In the genomic region with DNA sequence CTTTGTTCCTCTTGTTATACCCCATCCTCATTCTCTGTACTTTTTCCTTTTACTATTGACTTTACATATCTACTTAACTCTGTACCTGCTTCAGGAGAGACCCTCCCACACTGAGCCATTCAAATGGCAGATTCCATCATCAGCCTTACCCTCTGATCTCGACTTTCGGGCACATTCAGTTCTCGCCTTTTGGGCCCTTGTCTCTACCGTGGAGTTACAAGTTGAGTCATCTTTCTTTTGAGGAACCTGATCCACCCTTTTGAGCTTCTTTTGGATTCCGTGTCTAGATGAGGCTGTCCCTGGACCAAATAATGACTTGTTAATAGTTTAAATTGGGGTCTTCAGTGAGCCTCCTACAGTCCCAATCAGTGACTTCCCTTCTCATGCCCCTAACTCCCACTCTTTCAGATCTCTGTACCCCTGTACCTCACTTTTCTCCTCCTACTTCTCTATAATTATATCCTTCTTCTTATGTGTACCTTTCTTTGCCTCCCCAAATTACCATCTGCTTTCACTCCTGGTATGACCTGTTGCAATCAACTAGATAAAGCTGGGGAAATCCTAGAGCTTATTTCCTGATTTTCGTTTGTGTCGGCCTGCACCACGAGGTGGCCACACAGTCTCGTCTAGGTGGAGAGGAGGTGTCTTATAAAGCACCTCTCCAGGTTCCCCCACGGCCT, we compare ENCODE assay signal across 10 cellular contexts. TPM values are rescaled to one million over a fixed set of nuclear protein-coding genes. Genes with fewer than 3 reads are reported as not detected.
DNase-seq lines count a peak whose midpoint lies in the region; ATAC-seq and TF ChIP-seq lines count a peak whose summit lies in the region.
"Had no signal": no experiment of that assay in that cellular context is flagged by ENCODE, and none has a peak within 500 bp of the region (broad histone marks: within the 10 kb centered on the region; RNA-seq: fewer than 3 reads in every experiment).

No MANE protein-coding gene starts in this region.

- no peak overlapping the region for H3K4me3 ChIP-seq in coronary artery

- CTCF ChIA-PET in CD4-positive, alpha-beta T cell (lab: Charles Lee) = interaction anchor here (1.1 to 1.6 kb wide), 2 partner anchors 12 to 32 kb away, joined by 3 to 4 read pairs; no protein-coding TSS in a partner anchor
- CTCF ChIA-PET in WTC11 (lab: Charles Lee) = interaction anchor here (1.2 kb wide), 1 partner anchor 135 kb away, joined by 3 read pairs; no protein-coding TSS in a partner anchor

- no peak overlapping the region for H3K27ac ChIP-seq in CD4-positive, alpha-beta T cell (ENCODE audit: low read depth, low read length)
- no peak overlapping the region for H3K27ac ChIP-seq in coronary artery

- no peaks in the 10 kb centered on the region for H3K9me3 Mint-ChIP-seq in CD4-positive, alpha-beta T cell
- H3K9me3 Mint-ChIP-seq in WTC11 = peaks cover 12% of the 10 kb centered on the region; the same call in 1 of the 2 replicates

- TF ChIP-seq CTCF in CD4-positive, alpha-beta T cell (IDR thresholded peaks at IDR 0.05) = no peak
- TF ChIP-seq CTCF in WTC11 (IDR thresholded peaks at IDR 0.05) (no peak), coronary artery (IDR thresholded peaks at IDR 0.05) (no peak)

- peak overlapping the region; percentile 37 for H3K27ac Mint-ChIP-seq in CD4-positive, alpha-beta T cell
- peak overlapping the region; percentile 63; the same call in 1 of the 2 replicates for H3K27ac Mint-ChIP-seq in WTC11

- peak in 1 of 10 experiments; percentile 18 for DNase-seq in CD4-positive, alpha-beta T cell
- DNase-seq in WTC11 (ENCODE audit: low spot score) (no peak), coronary artery (ENCODE audit: low spot score) (no peak), occipital lobe (lab: John Stamatoyannopoulos, UW) (no peak), CD1c-positive myeloid dendritic cell (ENCODE audit: extremely low spot score) (no peak), SW 1271 (lab: John Stamatoyannopoulos, UW) (no peak)
- DNase-seq: DMS 273 treated with DMSO at 0.1 percent for 48 hours, kidney glomerular epithelial cell had no signal

- no peaks in the 10 kb centered on the region for H3K36me3 Mint-ChIP-seq in CD4-positive, alpha-beta T cell (ENCODE audit: low read depth)
- H3K36me3 Mint-ChIP-seq in WTC11 = peaks cover 7% of the 10 kb centered on the region

- peaks cover 10% of the 10 kb centered on the region for H3K9me3 ChIP-seq in CD4-positive, alpha-beta T cell (ENCODE audit: control insufficient read depth, low read length)

- intact Hi-C loops in CD4-positive, alpha-beta T cell (cut with DNase I, micrococcal nuclease) = no loop called here

- H3K4me3 Mint-ChIP-seq in CD4-positive, alpha-beta T cell = no peak overlapping the region
- no peak overlapping the region for H3K4me3 Mint-ChIP-seq in WTC11

- peak; percentile 48 for ATAC-seq in CD4-positive, alpha-beta T cell (ENCODE audit: poor library complexity)
- ATAC-seq in GM18907 (IDR thresholded peaks at IDR 0.05; ENCODE audit: unreplicated experiment) (peak; percentile 54), HG02981 (IDR thresholded peaks at IDR 0.05; ENCODE audit: unreplicated experiment) (peak; percentile 42), WTC11 (no peak)

- H3K4me1 Mint-ChIP-seq in CD4-positive, alpha-beta T cell (ENCODE audit: low read depth) = peaks cover 18% of the 10 kb centered on the region
- no peaks in the 10 kb centered on the region for H3K4me1 Mint-ChIP-seq in WTC11

- H3K27me3 ChIP-seq in CD4-positive, alpha-beta T cell (ENCODE audit: control insufficient read depth, insufficient read depth, low read length) = no peaks in the 10 kb centered on the region

- H3K27me3 Mint-ChIP-seq in CD4-positive, alpha-beta T cell = no peaks in the 10 kb centered on the region
- H3K27me3 Mint-ChIP-seq in WTC11 (ENCODE audit: low read depth) = no peaks in the 10 kb centered on the region

- POLR2A ChIA-PET in CD4-positive, alpha-beta T cell (lab: Charles Lee) = interaction anchor here (0.6 to 1.4 kb wide), 3 partner anchors 17 to 411 kb away, joined by 3 to 6 read pairs (median 4); a partner anchor contains a TSS
- POLR2A ChIA-PET in WTC11 (lab: Charles Lee) = no interaction called here

TF ChIP-seq in WTC11, 78 proteins besides CTCF, POLR2A, EP300 and RAD21 (continues in another document):
- TF ChIP-seq ZNF416 (CRISPR knock-in tag; IDR thresholded peaks at IDR 0.05) = no peak
- TF ChIP-seq OVOL2 (CRISPR knock-in tag; IDR thresholded peaks at IDR 0.05; ENCODE audit: borderline replicate concordance) = no peak
- no peak for TF ChIP-seq RELA (CRISPR knock-in tag; IDR thresholded peaks at IDR 0.05; ENCODE audit: borderline replicate concordance)
- TF ChIP-seq, protein P1, sequence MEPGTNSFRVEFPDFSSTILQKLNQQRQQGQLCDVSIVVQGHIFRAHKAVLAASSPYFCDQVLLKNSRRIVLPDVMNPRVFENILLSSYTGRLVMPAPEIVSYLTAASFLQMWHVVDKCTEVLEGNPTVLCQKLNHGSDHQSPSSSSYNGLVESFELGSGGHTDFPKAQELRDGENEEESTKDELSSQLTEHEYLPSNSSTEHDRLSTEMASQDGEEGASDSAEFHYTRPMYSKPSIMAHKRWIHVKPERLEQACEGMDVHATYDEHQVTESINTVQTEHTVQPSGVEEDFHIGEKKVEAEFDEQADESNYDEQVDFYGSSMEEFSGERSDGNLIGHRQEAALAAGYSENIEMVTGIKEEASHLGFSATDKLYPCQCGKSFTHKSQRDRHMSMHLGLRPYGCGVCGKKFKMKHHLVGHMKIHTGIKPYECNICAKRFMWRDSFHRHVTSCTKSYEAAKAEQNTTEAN (CRISPR knock-in tag; IDR thresholded peaks at IDR 0.05) = no peak
- TF ChIP-seq, protein P2, sequence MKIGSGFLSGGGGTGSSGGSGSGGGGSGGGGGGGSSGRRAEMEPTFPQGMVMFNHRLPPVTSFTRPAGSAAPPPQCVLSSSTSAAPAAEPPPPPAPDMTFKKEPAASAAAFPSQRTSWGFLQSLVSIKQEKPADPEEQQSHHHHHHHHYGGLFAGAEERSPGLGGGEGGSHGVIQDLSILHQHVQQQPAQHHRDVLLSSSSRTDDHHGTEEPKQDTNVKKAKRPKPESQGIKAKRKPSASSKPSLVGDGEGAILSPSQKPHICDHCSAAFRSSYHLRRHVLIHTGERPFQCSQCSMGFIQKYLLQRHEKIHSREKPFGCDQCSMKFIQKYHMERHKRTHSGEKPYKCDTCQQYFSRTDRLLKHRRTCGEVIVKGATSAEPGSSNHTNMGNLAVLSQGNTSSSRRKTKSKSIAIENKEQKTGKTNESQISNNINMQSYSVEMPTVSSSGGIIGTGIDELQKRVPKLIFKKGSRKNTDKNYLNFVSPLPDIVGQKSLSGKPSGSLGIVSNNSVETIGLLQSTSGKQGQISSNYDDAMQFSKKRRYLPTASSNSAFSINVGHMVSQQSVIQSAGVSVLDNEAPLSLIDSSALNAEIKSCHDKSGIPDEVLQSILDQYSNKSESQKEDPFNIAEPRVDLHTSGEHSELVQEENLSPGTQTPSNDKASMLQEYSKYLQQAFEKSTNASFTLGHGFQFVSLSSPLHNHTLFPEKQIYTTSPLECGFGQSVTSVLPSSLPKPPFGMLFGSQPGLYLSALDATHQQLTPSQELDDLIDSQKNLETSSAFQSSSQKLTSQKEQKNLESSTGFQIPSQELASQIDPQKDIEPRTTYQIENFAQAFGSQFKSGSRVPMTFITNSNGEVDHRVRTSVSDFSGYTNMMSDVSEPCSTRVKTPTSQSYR (CRISPR knock-in tag; IDR thresholded peaks at IDR 0.05) = no peak
- TF ChIP-seq, protein P3, sequence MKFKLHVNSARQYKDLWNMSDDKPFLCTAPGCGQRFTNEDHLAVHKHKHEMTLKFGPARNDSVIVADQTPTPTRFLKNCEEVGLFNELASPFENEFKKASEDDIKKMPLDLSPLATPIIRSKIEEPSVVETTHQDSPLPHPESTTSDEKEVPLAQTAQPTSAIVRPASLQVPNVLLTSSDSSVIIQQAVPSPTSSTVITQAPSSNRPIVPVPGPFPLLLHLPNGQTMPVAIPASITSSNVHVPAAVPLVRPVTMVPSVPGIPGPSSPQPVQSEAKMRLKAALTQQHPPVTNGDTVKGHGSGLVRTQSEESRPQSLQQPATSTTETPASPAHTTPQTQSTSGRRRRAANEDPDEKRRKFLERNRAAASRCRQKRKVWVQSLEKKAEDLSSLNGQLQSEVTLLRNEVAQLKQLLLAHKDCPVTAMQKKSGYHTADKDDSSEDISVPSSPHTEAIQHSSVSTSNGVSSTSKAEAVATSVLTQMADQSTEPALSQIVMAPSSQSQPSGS (CRISPR knock-in tag; IDR thresholded peaks at IDR 0.05; ENCODE audit: borderline replicate concordance, low read depth) = no peak
- TF ChIP-seq, protein P4, sequence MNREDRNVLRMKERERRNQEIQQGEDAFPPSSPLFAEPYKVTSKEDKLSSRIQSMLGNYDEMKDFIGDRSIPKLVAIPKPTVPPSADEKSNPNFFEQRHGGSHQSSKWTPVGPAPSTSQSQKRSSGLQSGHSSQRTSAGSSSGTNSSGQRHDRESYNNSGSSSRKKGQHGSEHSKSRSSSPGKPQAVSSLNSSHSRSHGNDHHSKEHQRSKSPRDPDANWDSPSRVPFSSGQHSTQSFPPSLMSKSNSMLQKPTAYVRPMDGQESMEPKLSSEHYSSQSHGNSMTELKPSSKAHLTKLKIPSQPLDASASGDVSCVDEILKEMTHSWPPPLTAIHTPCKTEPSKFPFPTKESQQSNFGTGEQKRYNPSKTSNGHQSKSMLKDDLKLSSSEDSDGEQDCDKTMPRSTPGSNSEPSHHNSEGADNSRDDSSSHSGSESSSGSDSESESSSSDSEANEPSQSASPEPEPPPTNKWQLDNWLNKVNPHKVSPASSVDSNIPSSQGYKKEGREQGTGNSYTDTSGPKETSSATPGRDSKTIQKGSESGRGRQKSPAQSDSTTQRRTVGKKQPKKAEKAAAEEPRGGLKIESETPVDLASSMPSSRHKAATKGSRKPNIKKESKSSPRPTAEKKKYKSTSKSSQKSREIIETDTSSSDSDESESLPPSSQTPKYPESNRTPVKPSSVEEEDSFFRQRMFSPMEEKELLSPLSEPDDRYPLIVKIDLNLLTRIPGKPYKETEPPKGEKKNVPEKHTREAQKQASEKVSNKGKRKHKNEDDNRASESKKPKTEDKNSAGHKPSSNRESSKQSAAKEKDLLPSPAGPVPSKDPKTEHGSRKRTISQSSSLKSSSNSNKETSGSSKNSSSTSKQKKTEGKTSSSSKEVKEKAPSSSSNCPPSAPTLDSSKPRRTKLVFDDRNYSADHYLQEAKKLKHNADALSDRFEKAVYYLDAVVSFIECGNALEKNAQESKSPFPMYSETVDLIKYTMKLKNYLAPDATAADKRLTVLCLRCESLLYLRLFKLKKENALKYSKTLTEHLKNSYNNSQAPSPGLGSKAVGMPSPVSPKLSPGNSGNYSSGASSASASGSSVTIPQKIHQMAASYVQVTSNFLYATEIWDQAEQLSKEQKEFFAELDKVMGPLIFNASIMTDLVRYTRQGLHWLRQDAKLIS (CRISPR knock-in tag; IDR thresholded peaks at IDR 0.05; ENCODE audit: borderline replicate concordance) = no peak
- TF ChIP-seq MXD4 (CRISPR knock-in tag; IDR thresholded peaks at IDR 0.05; ENCODE audit: borderline replicate concordance) = no peak
- TF ChIP-seq CBFB (CRISPR knock-in tag; IDR thresholded peaks at IDR 0.05; ENCODE audit: low read depth) = no peak

RNA-seq across cellular contexts. Expression of a gene that starts 17.2 kb away (rescaled TPM):
- 10 to 100 TPM; 59.4 to 63.7 TPM for total RNA-seq in CD4-positive, alpha-beta T cell
- total RNA-seq in WTC11 (2021) = 4.2 to 5.7 TPM (median 4.9 TPM) in 3 replicates
- 1.2 TPM for total RNA-seq in occipital lobe

RNA-seq across cellular contexts. Expression of a gene that starts 23.0 kb away (rescaled TPM):
- total RNA-seq in CD4-positive, alpha-beta T cell = 10 to 100 TPM; 51.2 to 55.1 TPM
- 0.16 to 0.66 TPM (median 0.37 TPM) in 3 replicates for total RNA-seq in WTC11 (2021)
- 1.1 TPM for total RNA-seq in occipital lobe

Comparison
In these comparisons a context has a peak if more than half of its experiments do, and no peak if none do; other contexts are left out.
1. RNA of a gene that starts 23.0 kb away (total RNA-seq): 51.2 to 55.1 TPM in CD4-positive, alpha-beta T cell; 1.1 TPM in occipital lobe (single experiment) and 0.16 to 0.66 TPM in WTC11; every median in the first group is over 10 times any median in the second.